In the genomic region with DNA sequence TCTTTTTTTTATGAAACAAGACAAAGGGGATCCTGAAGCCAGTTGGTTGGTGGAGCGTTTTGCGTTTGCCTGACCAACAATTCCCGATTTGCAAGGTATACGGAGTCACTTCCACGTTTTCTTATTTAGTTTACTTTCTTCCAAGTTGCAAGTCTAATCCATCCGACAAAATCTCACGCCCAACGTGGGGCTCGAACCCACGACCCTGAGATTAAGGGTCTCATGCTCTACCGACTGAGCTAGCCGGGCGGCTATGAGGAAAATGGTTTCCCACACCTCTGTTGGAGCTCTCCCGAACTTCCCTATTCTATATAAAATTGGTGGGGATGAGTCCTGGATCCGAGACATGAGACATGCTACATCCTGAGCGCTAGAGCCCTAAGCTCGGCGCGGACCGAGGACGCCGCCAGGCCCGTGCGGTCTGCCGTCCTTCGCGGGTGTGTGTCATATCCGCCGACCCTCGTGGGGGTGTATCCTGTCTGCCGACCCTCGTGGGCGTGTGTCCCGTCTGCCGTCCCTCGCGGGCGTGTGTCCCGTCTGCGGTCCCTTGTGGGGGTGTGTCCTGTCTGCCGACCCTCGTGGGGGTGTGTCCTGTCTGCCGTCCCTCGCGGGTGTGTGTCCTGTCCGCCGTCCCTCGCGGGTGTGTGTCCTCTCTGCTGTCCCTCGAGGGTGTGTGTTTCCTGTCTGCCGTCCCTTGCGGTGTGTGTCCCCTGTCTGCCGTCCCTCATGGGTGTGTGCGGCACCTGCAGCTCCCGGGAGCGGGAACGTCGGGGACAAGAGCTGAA, we compare ENCODE assay signal across 9 cellular contexts. TPM values are rescaled to one million over a fixed set of nuclear protein-coding genes. Genes with fewer than 3 reads are reported as not detected.
DNase-seq lines count a peak whose midpoint lies in the region; ATAC-seq and TF ChIP-seq lines count a peak whose summit lies in the region.
"Had no signal": no experiment of that assay in that cellular context is flagged by ENCODE, and none has a peak within 500 bp of the region (broad histone marks: within the 10 kb centered on the region; RNA-seq: fewer than 3 reads in every experiment).

No MANE protein-coding gene starts in this region.

- H3K36me3 ChIP-seq in MM.1S (replicated peaks; ENCODE audit: insufficient read depth, low read length) (no peaks in the 10 kb centered on the region), adipocyte (ENCODE audit: control insufficient read depth, insufficient read depth, low read length, severe bottlenecking) (no peaks in the 10 kb centered on the region)

- H3K27ac ChIP-seq in MM.1S (ENCODE audit: low read length) = no peak overlapping the region; the same call in 1 of the 2 replicates

- no peak for TF ChIP-seq CTCF in MM.1S (IDR thresholded peaks at IDR 0.05; ENCODE audit: low read length)

- H3K9me2 ChIP-seq in MM.1S (replicated peaks; ENCODE audit: insufficient read depth, low read length) = no peaks in the 10 kb centered on the region

- H3K4me3 ChIP-seq in MM.1S (ENCODE audit: low read length) (peak overlapping the region; percentile 97), adipocyte (ENCODE audit: low read length) (peak overlapping the region; percentile 86)

- peak overlapping the region; percentile 33 for H2AFZ ChIP-seq in MM.1S (ENCODE audit: low read length)

- H3K79me2 ChIP-seq in MM.1S (ENCODE audit: low read length) = no peaks in the 10 kb centered on the region

- in situ Hi-C loops in SK-MEL-5 (cut with HindIII; ENCODE audit: low pct_unique_long_range_greater_than_20kb, low sequenced_read_pairs) = no loop called here

- peak overlapping the region; percentile 71; the same call in 1 of the 2 replicates for H3K9ac ChIP-seq in MM.1S (ENCODE audit: low read length)
- H3K9ac ChIP-seq in adipocyte (ENCODE audit: low read length) = peak overlapping the region; percentile 77

- H3K27me3 ChIP-seq in MM.1S (replicated peaks; ENCODE audit: insufficient read depth, low read length) (peaks cover 13% of the 10 kb centered on the region; the same call in 1 of the 2 replicates), adipocyte (replicated peaks; ENCODE audit: control insufficient read depth, insufficient read depth, low read length) (no peaks in the 10 kb centered on the region)

- intact Hi-C loops in left cardiac atrium (cut with DNase I) (no loop called here), posterior vena cava (cut with DNase I) (no loop called here)

- H3K9me3 ChIP-seq in MM.1S (replicated peaks; ENCODE audit: insufficient read depth, low read length) (no peaks in the 10 kb centered on the region), adipocyte (ENCODE audit: control insufficient read depth, low read length) (no peaks in the 10 kb centered on the region)

- DNase-seq in DMS53 (lab: John Stamatoyannopoulos, UW) (peak; percentile 87), MM.1S (no peak), SK-MEL-5 (ENCODE audit: low read depth, low spot score) (peak; percentile 96), adipocyte (ENCODE audit: low read depth) (peak; percentile 89), left cardiac atrium (peak; percentile 54), posterior vena cava (ENCODE audit: low spot score) (peak; percentile 86), GM19238 (ENCODE audit: insufficient read length, low spot score) (no peak)

- peaks cover 35% of the 10 kb centered on the region for H3F3A ChIP-seq in MM.1S (ENCODE audit: insufficient read depth, low read length)

- H3K4me2 ChIP-seq in MM.1S (ENCODE audit: low read depth, low read length) = peak overlapping the region; percentile 98

- no peaks in the 10 kb centered on the region for H4K20me1 ChIP-seq in MM.1S (ENCODE audit: insufficient read depth, low read length)

- H3K4me1 ChIP-seq in MM.1S (ENCODE audit: low read length) (peaks cover 15% of the 10 kb centered on the region), adipocyte (ENCODE audit: control insufficient read depth, insufficient read depth, low read length) (peaks cover 15% of the 10 kb centered on the region)

- ATAC-seq in left cardiac atrium (peak; percentile 12 to 28), HG03097 (IDR thresholded peaks at IDR 0.05; ENCODE audit: low FRiP score, unreplicated experiment) (no peak)

RNA-seq across cellular contexts. Expression of a gene that starts 22.6 kb away (rescaled TPM):
- 0.85 and 1.8 TPM in 2 replicates for total RNA-seq in SK-MEL-5 (2014; rRNA removed; shearing (Covaris generic))
- 8.9 and 11.2 TPM in 2 replicates for polyA plus RNA-seq in SK-MEL-5 (2015; cell fraction: cytosol; rRNA removed)
- polyA plus RNA-seq in SK-MEL-5 (2015; cell fraction: nucleus; rRNA removed) = 10.4 and 15.7 TPM in 2 replicates
- total RNA-seq in left cardiac atrium (1 to 10 TPM; 6.5 to 6.7 TPM), posterior vena cava (10 to 100 TPM in 1 of 2 donors, 1 to 10 TPM in 1; 8.3 to 10.2 TPM)

RNA-seq across cellular contexts. Expression of a gene that starts 30.6 kb away (rescaled TPM):
- 0.21 TPM in 1 of 2 replicates, not detected in the other for total RNA-seq in SK-MEL-5 (2014; rRNA removed; shearing (Covaris generic))
- polyA plus RNA-seq in SK-MEL-5 (2015; cell fraction: cytosol; rRNA removed) = 1.00 and 1.7 TPM in 2 replicates
- 1.2 and 1.9 TPM in 2 replicates for polyA plus RNA-seq in SK-MEL-5 (2015; cell fraction: nucleus; rRNA removed)
- not detected for total RNA-seq in left cardiac atrium
- not detected for total RNA-seq in posterior vena cava
- total RNA-seq: activated CD8-positive, alpha-beta memory T cell treated with anti-CD3 and anti-CD28 coated beads for 36 hours had no signal

RNA-seq across cellular contexts. Expression of a gene that starts 45.0 kb away (rescaled TPM):
- 13.6 and 14.3 TPM in 2 replicates for total RNA-seq in SK-MEL-5 (2014; rRNA removed; shearing (Covaris generic))
- 12.4 and 17.8 TPM in 2 replicates for polyA plus RNA-seq in SK-MEL-5 (2015; cell fraction: cytosol; rRNA removed)
- polyA plus RNA-seq in SK-MEL-5 (2015; cell fraction: nucleus; rRNA removed) = 20.0 and 44.3 TPM in 2 replicates
- total RNA-seq in left cardiac atrium = 1 to 10 TPM; 7.0 to 7.2 TPM
- 1 to 10 TPM; 7.6 to 8.3 TPM for total RNA-seq in posterior vena cava

RNA-seq across cellular contexts. Expression of a gene that starts 58.3 kb away (rescaled TPM):
- 0.13 TPM in 1 of 2 replicates, not detected in the other for total RNA-seq in SK-MEL-5 (2014; rRNA removed; shearing (Covaris generic))
- not detected in 2 replicates for polyA plus RNA-seq in SK-MEL-5 (2015; cell fraction: cytosol; rRNA removed)
- polyA plus RNA-seq in SK-MEL-5 (2015; cell fraction: nucleus; rRNA removed) = 0.12 and 0.53 TPM in 2 replicates
- total RNA-seq in left cardiac atrium (not detected), posterior vena cava (not detected)
- total RNA-seq: activated CD8-positive, alpha-beta memory T cell treated with anti-CD3 and anti-CD28 coated beads for 36 hours had no signal

Comparison
In these comparisons a context has a peak if more than half of its experiments do, and no peak if none do; other contexts are left out.
1. DNase-seq: peak in DMS53 (single experiment), SK-MEL-5 (single experiment), adipocyte (single experiment), left cardiac atrium (single experiment) and posterior vena cava (single experiment); none in MM.1S (single experiment) and GM19238 (single experiment).